In the genomic region with DNA sequence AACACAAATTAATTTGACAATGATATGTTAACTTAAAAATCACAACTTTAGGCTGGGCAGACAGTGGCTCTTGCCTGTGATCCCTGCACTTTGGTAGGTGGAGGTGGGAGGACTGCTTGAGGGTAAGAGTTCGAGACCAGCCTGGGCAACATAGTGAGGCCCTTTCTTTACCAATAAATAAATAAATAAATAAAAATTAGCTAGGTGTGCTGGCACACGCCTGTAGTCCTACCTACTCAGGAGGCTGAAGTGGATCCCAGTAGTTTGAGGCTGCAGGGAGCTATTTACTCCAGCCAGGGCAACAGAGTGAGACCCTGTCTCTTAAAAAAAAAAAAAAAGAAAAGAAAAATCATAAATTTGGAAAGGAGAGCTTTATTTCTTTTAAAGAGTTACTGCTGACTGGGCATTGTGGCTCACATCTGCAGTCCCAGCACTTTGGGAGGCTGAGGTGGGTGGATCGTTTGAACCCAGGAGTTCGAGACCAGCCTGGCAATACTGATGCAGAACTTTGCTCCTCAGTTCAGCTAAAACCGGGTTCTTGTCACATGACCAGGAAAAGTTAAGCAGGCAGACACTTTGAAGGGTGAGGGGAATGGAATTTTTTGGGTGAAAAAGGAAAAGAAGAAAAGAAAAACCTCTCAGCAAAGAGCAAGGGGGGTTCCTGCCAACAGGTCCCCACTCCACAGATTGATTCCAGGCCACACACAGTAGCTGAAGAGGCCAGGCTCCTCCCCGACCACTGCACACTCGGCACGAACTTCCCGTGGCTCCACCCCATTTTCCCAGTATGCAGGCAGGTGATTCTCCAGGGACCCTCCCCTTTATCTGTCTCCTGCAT, we compare ENCODE assay signal across 1 cellular context.
TF ChIP-seq lines count a peak whose summit lies in the region.

No MANE protein-coding gene starts in this region.

TF ChIP-seq in GM23338, 12 proteins besides CTCF, POLR2A, EP300 and RAD21 (continued from another document):
- TF ChIP-seq, protein P1, sequence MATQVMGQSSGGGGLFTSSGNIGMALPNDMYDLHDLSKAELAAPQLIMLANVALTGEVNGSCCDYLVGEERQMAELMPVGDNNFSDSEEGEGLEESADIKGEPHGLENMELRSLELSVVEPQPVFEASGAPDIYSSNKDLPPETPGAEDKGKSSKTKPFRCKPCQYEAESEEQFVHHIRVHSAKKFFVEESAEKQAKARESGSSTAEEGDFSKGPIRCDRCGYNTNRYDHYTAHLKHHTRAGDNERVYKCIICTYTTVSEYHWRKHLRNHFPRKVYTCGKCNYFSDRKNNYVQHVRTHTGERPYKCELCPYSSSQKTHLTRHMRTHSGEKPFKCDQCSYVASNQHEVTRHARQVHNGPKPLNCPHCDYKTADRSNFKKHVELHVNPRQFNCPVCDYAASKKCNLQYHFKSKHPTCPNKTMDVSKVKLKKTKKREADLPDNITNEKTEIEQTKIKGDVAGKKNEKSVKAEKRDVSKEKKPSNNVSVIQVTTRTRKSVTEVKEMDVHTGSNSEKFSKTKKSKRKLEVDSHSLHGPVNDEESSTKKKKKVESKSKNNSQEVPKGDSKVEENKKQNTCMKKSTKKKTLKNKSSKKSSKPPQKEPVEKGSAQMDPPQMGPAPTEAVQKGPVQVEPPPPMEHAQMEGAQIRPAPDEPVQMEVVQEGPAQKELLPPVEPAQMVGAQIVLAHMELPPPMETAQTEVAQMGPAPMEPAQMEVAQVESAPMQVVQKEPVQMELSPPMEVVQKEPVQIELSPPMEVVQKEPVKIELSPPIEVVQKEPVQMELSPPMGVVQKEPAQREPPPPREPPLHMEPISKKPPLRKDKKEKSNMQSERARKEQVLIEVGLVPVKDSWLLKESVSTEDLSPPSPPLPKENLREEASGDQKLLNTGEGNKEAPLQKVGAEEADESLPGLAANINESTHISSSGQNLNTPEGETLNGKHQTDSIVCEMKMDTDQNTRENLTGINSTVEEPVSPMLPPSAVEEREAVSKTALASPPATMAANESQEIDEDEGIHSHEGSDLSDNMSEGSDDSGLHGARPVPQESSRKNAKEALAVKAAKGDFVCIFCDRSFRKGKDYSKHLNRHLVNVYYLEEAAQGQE (IDR thresholded peaks at IDR 0.05; ENCODE audit: unreplicated experiment): no peak
- no peak for TF ChIP-seq ZNF114 (CRISPR knock-in tag; IDR thresholded peaks at IDR 0.05)
- no peak for TF ChIP-seq ZNF331 (CRISPR knock-in tag; IDR thresholded peaks at IDR 0.05; ENCODE audit: low read depth)
TF ChIP-seq in GM23338: peak in this region for 0.
